ENCODE assay signal across 20 cellular contexts in genomic region chr17:28293994-28294393, GRCh38. TPM values are rescaled to one million over a fixed set of nuclear protein-coding genes. Genes with fewer than 3 reads are reported as not detected.
DNase-seq lines count a peak whose midpoint lies in the region; ATAC-seq and TF ChIP-seq lines count a peak whose summit lies in the region.
"Had no signal": no experiment of that assay in that cellular context is flagged by ENCODE, and none has a peak within 500 bp of the region (broad histone marks: within the 10 kb centered on the region; RNA-seq: fewer than 3 reads in every experiment).

No MANE protein-coding gene starts in this region.

- H3K9me3 Mint-ChIP-seq in naive B cell = peaks cover 0 to 2% (median 0%) of the 10 kb centered on the region in 7 donors
- H3K9me3 Mint-ChIP-seq: CD8-positive, alpha-beta T cell had no signal

- intact Hi-C loops in esophagus squamous epithelium (cut with DNase I) = no loop called here

- peak overlapping the region; percentile 47 to 91 (median 80) for H3K27ac Mint-ChIP-seq in naive B cell
- H3K27ac Mint-ChIP-seq: CD8-positive, alpha-beta T cell had no signal

- no peaks in the 10 kb centered on the region for H3K9me3 ChIP-seq in esophagus squamous epithelium
- H3K9me3 ChIP-seq: BLaER1, HAP-1 had no signal

- in situ Hi-C loops in ACHN (cut with HindIII; ENCODE audit: low pct_ligation_motif_present, low pct_unique_long_range_greater_than_20kb, low sequenced_read_pairs) = no loop called here

- WGBS in esophagus squamous epithelium, 2 donors = 80 to 91% methylated on average over 6 of the region's 6 CpGs

- H3K36me3 ChIP-seq in esophagus squamous epithelium = no peaks in the 10 kb centered on the region
- H3K36me3 ChIP-seq: BLaER1, HAP-1 had no signal

- ATAC-seq in naive B cell (ENCODE audit: low read depth in 2 of 2) (peak; percentile 94 to 96), HG03039 (IDR thresholded peaks at IDR 0.05; ENCODE audit: unreplicated experiment) (no peak)
- ATAC-seq: CD8-positive, alpha-beta T cell; GM12878; Panc1 had no signal

- H3K36me3 Mint-ChIP-seq in naive B cell = no peaks in the 10 kb centered on the region
- H3K36me3 Mint-ChIP-seq: CD8-positive, alpha-beta T cell had no signal

- TF ChIP-seq POLR2A in NB4 (IDR thresholded peaks at IDR 0.05; ENCODE audit: extremely low read depth, insufficient read length) (no peak), esophagus squamous epithelium (IDR thresholded peaks at IDR 0.05) (no peak)

- H3K4me3 ChIP-seq in NB4 (ENCODE audit: low read depth, low read length) (no peak overlapping the region), esophagus squamous epithelium (no peak overlapping the region)
- H3K4me3 ChIP-seq: BLaER1, GM12878, HAP-1 had no signal

- peaks cover 9 to 30% (median 25%) of the 10 kb centered on the region in 3 donors for H3K4me1 Mint-ChIP-seq in naive B cell

- no peak overlapping the region for H3K27ac ChIP-seq in esophagus squamous epithelium
- H3K27ac ChIP-seq: BLaER1 had no signal

- H3K27me3 ChIP-seq in esophagus squamous epithelium = peaks cover 0 to 11% (median 1%) of the 10 kb centered on the region in 4 donors
- H3K27me3 ChIP-seq: BLaER1 had no signal

- H3K4me1 ChIP-seq in esophagus squamous epithelium = no peaks in the 10 kb centered on the region
- H3K4me1 ChIP-seq: BLaER1, HAP-1 had no signal

- H3K27me3 Mint-ChIP-seq in naive B cell = no peaks in the 10 kb centered on the region

- DNase-seq in CD1c-positive myeloid dendritic cell (ENCODE audit: extremely low spot score) (peak; percentile 77), NB4 (ENCODE audit: low read depth) (peak; percentile 63), SIG-M5 treated with dmso at 0.1 percent for 504 hours (lab: John Stamatoyannopoulos, UW; ENCODE audit: unreplicated experiment) (peak; percentile 74), naive B cell (peak; percentile 47), ACHN (no peak), esophagus squamous epithelium (lab: John Stamatoyannopoulos, UW) (no peak)
- DNase-seq: Calu3; CD8-positive, alpha-beta T cell; DMS53; EL; NCI-H1092 treated with DMSO at 0.1 percent for 48 hours; NCI-H146; NCI-H2081; NCI-H446 treated with DMSO at 0.1 percent for 48 hours; T-helper 1 cell had no signal

- peak overlapping the region in 5 of 8 donors; percentile 9 to 82 (median 47) for H3K4me3 Mint-ChIP-seq in naive B cell
- H3K4me3 Mint-ChIP-seq: CD8-positive, alpha-beta T cell had no signal

- TF ChIP-seq CTCF in NB4 (IDR thresholded peaks at IDR 0.05; ENCODE audit: low read depth, low read length) = no peak
- TF ChIP-seq CTCF in esophagus squamous epithelium (IDR thresholded peaks at IDR 0.05) = no peak

RNA-seq across cellular contexts. Expression of gene TMEM97, which starts 25.0 kb away (rescaled TPM):
- polyA plus RNA-seq in naive B cell (ENCODE audit: low read depth in 6 of 6) = 1 to 10 TPM; 6.3 to 8.0 (median 6.9) TPM
- 10 to 100 TPM in 3 of 4 donors, 1 to 10 TPM in 1; 6.8 to 16.4 (median 13.0) TPM for total RNA-seq in esophagus squamous epithelium

RNA-seq across cellular contexts. Expression of gene IFT20, which starts 41.3 kb away (rescaled TPM):
- polyA plus RNA-seq in naive B cell (ENCODE audit: low read depth in 6 of 6) = 10 to 100 TPM; 41.5 to 53.9 (median 49.3) TPM
- total RNA-seq in esophagus squamous epithelium = 10 to 100 TPM in 3 of 4 donors, 1 to 10 TPM in 1; 8.5 to 31.5 (median 17.1) TPM

RNA-seq across cellular contexts. Expression of gene TNFAIP1, which starts 41.6 kb away (rescaled TPM):
- 10 to 100 TPM in 2 of 6 donors, 1 to 10 TPM in 4; 4.0 to 11.5 (median 9.4) TPM for polyA plus RNA-seq in naive B cell (ENCODE audit: low read depth in 6 of 6)
- 10 to 100 TPM; 24.6 to 38.5 (median 30.4) TPM for total RNA-seq in esophagus squamous epithelium

Comparison
In these comparisons a context has a peak if more than half of its experiments do, and no peak if none do; other contexts are left out.
1. DNase-seq: peak in CD1c-positive myeloid dendritic cell (single experiment), NB4 (single experiment), SIG-M5 treated with dmso at 0.1 percent for 504 hours (single experiment) and naive B cell (single experiment); none in ACHN (single experiment) and esophagus squamous epithelium (single experiment).